Comparison of ENCODE assay signal across 1 cellular context in genomic region chr3:183576487-183577107, GRCh38.
TF ChIP-seq lines count a peak whose summit lies in the region.

No MANE protein-coding gene starts in this region.

TF ChIP-seq in HepG2, 621 proteins besides CTCF, POLR2A, EP300 and RAD21:
- TF ChIP-seq NFE2 (CRISPR knock-in tag; IDR thresholded peaks at IDR 0.05) (no peak), MED8 (CRISPR knock-in tag; IDR thresholded peaks at IDR 0.05; ENCODE audit: insufficient replicate concordance) (no peak), JUN (CRISPR knock-in tag; IDR thresholded peaks at IDR 0.05) (no peak), THYN1 (CRISPR knock-in tag; IDR thresholded peaks at IDR 0.05; ENCODE audit: borderline replicate concordance, low read depth) (no peak), KLF12 (CRISPR knock-in tag; IDR thresholded peaks at IDR 0.05; ENCODE audit: borderline replicate concordance) (no peak)
